In the genomic region with DNA sequence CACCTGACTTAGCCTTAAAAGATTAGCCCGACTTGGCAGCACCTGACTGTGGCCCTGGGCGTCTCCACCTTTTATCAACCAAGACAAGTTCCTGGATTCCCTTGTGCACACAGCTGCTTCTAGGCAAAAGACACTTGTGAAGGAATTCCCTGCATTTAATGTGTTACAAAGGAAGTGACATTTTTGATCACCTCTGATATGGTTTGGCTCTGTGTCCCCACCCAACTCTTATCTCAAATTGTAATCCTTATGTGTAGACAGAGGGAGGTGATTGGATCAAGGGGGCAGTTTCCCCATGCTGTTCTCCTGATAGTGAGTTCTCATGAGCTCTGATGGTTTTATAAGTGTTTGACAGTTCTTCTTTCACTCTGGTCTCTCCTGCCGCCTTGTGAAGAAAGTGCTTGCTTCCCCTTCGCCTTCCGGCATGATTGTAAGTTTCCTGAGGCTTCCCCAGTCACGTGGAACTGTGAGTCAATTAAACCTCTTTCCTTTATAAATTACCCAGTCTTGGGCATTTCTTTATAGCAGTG, we compare ENCODE assay signal across 1 cellular context.
TF ChIP-seq lines count a peak whose summit lies in the region.

No MANE protein-coding gene starts in this region.

TF ChIP-seq in K562, 482 proteins besides CTCF, POLR2A, EP300 and RAD21 (continued from another document and continues in another):
- TF ChIP-seq, protein P1, sequence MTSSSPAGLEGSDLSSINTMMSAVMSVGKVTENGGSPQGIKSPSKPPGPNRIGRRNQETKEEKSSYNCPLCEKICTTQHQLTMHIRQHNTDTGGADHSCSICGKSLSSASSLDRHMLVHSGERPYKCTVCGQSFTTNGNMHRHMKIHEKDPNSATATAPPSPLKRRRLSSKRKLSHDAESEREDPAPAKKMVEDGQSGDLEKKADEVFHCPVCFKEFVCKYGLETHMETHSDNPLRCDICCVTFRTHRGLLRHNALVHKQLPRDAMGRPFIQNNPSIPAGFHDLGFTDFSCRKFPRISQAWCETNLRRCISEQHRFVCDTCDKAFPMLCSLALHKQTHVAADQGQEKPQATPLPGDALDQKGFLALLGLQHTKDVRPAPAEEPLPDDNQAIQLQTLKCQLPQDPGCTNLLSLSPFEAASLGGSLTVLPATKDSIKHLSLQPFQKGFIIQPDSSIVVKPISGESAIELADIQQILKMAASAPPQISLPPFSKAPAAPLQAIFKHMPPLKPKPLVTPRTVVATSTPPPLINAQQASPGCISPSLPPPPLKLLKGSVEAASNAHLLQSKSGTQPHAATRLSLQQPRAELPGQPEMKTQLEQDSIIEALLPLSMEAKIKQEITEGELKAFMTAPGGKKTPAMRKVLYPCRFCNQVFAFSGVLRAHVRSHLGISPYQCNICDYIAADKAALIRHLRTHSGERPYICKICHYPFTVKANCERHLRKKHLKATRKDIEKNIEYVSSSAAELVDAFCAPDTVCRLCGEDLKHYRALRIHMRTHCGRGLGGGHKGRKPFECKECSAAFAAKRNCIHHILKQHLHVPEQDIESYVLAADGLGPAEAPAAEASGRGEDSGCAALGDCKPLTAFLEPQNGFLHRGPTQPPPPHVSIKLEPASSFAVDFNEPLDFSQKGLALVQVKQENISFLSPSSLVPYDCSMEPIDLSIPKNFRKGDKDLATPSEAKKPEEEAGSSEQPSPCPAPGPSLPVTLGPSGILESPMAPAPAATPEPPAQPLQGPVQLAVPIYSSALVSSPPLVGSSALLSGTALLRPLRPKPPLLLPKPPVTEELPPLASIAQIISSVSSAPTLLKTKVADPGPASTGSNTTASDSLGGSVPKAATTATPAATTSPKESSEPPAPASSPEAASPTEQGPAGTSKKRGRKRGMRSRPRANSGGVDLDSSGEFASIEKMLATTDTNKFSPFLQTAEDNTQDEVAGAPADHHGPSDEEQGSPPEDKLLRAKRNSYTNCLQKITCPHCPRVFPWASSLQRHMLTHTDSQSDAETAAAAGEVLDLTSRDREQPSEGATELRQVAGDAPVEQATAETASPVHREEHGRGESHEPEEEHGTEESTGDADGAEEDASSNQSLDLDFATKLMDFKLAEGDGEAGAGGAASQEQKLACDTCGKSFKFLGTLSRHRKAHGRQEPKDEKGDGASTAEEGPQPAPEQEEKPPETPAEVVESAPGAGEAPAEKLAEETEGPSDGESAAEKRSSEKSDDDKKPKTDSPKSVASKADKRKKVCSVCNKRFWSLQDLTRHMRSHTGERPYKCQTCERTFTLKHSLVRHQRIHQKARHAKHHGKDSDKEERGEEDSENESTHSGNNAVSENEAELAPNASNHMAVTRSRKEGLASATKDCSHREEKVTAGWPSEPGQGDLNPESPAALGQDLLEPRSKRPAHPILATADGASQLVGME (CRISPR knock-in tag; IDR thresholded peaks at IDR 0.05) = peak; percentile 12; the same call in 1 of the 2 replicates
- TF ChIP-seq, protein P2, sequence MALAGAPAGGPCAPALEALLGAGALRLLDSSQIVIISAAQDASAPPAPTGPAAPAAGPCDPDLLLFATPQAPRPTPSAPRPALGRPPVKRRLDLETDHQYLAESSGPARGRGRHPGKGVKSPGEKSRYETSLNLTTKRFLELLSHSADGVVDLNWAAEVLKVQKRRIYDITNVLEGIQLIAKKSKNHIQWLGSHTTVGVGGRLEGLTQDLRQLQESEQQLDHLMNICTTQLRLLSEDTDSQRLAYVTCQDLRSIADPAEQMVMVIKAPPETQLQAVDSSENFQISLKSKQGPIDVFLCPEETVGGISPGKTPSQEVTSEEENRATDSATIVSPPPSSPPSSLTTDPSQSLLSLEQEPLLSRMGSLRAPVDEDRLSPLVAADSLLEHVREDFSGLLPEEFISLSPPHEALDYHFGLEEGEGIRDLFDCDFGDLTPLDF (CRISPR knock-in tag; IDR thresholded peaks at IDR 0.05) = no peak
- TF ChIP-seq CBX3 (IDR thresholded peaks at IDR 0.05; ENCODE audit: borderline replicate concordance in 1 of 2, low read length in 2 of 2) (no peak), BCL6 (CRISPR knock-in tag; IDR thresholded peaks at IDR 0.05) (peak; percentile 38), MTA3 (IDR thresholded peaks at IDR 0.05; ENCODE audit: borderline replicate concordance) (no peak; the same call in 1 of the 2 replicates), MAFK (IDR thresholded peaks at IDR 0.05; ENCODE audit: low read length) (no peak), RBM15 (IDR thresholded peaks at IDR 0.05; ENCODE audit: insufficient read depth, low read length) (no peak), GTF2A2 (tag; IDR thresholded peaks at IDR 0.05) (no peak), ZNF3 (CRISPR knock-in tag; IDR thresholded peaks at IDR 0.05) (no peak), ARNT (IDR thresholded peaks at IDR 0.05) (peak in 1 of 2 experiments; percentile 35; a peak in 1 of 4 replicates), KDM2B (CRISPR knock-in tag; IDR thresholded peaks at IDR 0.05) (no peak), SRF (CRISPR knock-in tag; IDR thresholded peaks at IDR 0.05) (0 out of 4 replicates have a peak, but pooled peaks of 1 of the 2 experiments have one; percentile 24), ZZZ3 (IDR thresholded peaks at IDR 0.05) (no peak), MTF1 (CRISPR knock-in tag; IDR thresholded peaks at IDR 0.05; ENCODE audit: borderline replicate concordance) (no peak), RB1 (IDR thresholded peaks at IDR 0.05; ENCODE audit: low read depth) (peak; percentile 40; the same call in 1 of the 2 replicates), SIRT6 (IDR thresholded peaks at IDR 0.05; ENCODE audit: low read depth, low read length) (no peak), ZFP1 (CRISPR knock-in tag; IDR thresholded peaks at IDR 0.05) (no peak), ZNF143 (CRISPR knock-in tag; IDR thresholded peaks at IDR 0.05) (no peak), CSDE1 (IDR thresholded peaks at IDR 0.05) (no peak), ZSCAN32 (CRISPR knock-in tag; IDR thresholded peaks at IDR 0.05) (no peak), HNRNPUL1 (IDR thresholded peaks at IDR 0.05; ENCODE audit: low read length) (no peak), CBX1 (IDR thresholded peaks at IDR 0.05; ENCODE audit: low read depth) (no peak), MCM2 (IDR thresholded peaks at IDR 0.05; ENCODE audit: low read depth) (no peak), ZNF124 (CRISPR knock-in tag; IDR thresholded peaks at IDR 0.05) (no peak), MYNN (IDR thresholded peaks at IDR 0.05) (no peak), MYNN (CRISPR knock-in tag; IDR thresholded peaks at IDR 0.05) (no peak), CHCHD3 (CRISPR knock-in tag; IDR thresholded peaks at IDR 0.05) (no peak), HDAC2 (IDR thresholded peaks at IDR 0.05) (no peak; the same call in none of the 2 replicates), CHD1 (IDR thresholded peaks at IDR 0.05; ENCODE audit: low read length) (no peak), CBX2 (IDR thresholded peaks at IDR 0.05; ENCODE audit: insufficient read depth, low read length, poor library complexity, severe bottlenecking) (no peak), NR2F6 (CRISPR knock-in tag; IDR thresholded peaks at IDR 0.05) (no peak), ZNF263 (CRISPR knock-in tag; IDR thresholded peaks at IDR 0.05; ENCODE audit: borderline replicate concordance) (no peak), MXI1 (IDR thresholded peaks at IDR 0.05; ENCODE audit: low read depth, low read length) (no peak), KAT8 (IDR thresholded peaks at IDR 0.05; ENCODE audit: low read depth) (no peak), KAT2B (IDR thresholded peaks at IDR 0.05; ENCODE audit: low read depth, low read length) (no peak)
- TF ChIP-seq, protein P3, sequence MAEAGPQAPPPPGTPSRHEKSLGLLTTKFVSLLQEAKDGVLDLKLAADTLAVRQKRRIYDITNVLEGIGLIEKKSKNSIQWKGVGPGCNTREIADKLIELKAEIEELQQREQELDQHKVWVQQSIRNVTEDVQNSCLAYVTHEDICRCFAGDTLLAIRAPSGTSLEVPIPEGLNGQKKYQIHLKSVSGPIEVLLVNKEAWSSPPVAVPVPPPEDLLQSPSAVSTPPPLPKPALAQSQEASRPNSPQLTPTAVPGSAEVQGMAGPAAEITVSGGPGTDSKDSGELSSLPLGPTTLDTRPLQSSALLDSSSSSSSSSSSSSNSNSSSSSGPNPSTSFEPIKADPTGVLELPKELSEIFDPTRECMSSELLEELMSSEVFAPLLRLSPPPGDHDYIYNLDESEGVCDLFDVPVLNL (CRISPR knock-in tag; IDR thresholded peaks at IDR 0.05; ENCODE audit: low read depth) = no peak
- TF ChIP-seq, protein P4, sequence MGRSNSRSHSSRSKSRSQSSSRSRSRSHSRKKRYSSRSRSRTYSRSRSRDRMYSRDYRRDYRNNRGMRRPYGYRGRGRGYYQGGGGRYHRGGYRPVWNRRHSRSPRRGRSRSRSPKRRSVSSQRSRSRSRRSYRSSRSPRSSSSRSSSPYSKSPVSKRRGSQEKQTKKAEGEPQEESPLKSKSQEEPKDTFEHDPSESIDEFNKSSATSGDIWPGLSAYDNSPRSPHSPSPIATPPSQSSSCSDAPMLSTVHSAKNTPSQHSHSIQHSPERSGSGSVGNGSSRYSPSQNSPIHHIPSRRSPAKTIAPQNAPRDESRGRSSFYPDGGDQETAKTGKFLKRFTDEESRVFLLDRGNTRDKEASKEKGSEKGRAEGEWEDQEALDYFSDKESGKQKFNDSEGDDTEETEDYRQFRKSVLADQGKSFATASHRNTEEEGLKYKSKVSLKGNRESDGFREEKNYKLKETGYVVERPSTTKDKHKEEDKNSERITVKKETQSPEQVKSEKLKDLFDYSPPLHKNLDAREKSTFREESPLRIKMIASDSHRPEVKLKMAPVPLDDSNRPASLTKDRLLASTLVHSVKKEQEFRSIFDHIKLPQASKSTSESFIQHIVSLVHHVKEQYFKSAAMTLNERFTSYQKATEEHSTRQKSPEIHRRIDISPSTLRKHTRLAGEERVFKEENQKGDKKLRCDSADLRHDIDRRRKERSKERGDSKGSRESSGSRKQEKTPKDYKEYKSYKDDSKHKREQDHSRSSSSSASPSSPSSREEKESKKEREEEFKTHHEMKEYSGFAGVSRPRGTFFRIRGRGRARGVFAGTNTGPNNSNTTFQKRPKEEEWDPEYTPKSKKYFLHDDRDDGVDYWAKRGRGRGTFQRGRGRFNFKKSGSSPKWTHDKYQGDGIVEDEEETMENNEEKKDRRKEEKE (IDR thresholded peaks at IDR 0.05; ENCODE audit: borderline replicate concordance in 1 of 2, control insufficient read depth in 1 of 2, low read depth in 2 of 2, low read length in 1 of 2) = no peak
- TF ChIP-seq, protein P5, sequence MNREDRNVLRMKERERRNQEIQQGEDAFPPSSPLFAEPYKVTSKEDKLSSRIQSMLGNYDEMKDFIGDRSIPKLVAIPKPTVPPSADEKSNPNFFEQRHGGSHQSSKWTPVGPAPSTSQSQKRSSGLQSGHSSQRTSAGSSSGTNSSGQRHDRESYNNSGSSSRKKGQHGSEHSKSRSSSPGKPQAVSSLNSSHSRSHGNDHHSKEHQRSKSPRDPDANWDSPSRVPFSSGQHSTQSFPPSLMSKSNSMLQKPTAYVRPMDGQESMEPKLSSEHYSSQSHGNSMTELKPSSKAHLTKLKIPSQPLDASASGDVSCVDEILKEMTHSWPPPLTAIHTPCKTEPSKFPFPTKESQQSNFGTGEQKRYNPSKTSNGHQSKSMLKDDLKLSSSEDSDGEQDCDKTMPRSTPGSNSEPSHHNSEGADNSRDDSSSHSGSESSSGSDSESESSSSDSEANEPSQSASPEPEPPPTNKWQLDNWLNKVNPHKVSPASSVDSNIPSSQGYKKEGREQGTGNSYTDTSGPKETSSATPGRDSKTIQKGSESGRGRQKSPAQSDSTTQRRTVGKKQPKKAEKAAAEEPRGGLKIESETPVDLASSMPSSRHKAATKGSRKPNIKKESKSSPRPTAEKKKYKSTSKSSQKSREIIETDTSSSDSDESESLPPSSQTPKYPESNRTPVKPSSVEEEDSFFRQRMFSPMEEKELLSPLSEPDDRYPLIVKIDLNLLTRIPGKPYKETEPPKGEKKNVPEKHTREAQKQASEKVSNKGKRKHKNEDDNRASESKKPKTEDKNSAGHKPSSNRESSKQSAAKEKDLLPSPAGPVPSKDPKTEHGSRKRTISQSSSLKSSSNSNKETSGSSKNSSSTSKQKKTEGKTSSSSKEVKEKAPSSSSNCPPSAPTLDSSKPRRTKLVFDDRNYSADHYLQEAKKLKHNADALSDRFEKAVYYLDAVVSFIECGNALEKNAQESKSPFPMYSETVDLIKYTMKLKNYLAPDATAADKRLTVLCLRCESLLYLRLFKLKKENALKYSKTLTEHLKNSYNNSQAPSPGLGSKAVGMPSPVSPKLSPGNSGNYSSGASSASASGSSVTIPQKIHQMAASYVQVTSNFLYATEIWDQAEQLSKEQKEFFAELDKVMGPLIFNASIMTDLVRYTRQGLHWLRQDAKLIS (CRISPR knock-in tag; IDR thresholded peaks at IDR 0.05) = no peak
- TF ChIP-seq, protein P6, sequence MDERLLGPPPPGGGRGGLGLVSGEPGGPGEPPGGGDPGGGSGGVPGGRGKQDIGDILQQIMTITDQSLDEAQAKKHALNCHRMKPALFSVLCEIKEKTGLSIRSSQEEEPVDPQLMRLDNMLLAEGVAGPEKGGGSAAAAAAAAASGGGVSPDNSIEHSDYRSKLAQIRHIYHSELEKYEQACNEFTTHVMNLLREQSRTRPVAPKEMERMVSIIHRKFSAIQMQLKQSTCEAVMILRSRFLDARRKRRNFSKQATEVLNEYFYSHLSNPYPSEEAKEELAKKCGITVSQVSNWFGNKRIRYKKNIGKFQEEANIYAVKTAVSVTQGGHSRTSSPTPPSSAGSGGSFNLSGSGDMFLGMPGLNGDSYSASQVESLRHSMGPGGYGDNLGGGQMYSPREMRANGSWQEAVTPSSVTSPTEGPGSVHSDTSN (CRISPR knock-in tag; IDR thresholded peaks at IDR 0.05; ENCODE audit: low read depth) = no peak
- TF ChIP-seq, protein P6 (tag; conservative IDR thresholded peaks at IDR 0.05; ENCODE audit: low read depth) = peak; percentile 63
- TF ChIP-seq, protein P7, sequence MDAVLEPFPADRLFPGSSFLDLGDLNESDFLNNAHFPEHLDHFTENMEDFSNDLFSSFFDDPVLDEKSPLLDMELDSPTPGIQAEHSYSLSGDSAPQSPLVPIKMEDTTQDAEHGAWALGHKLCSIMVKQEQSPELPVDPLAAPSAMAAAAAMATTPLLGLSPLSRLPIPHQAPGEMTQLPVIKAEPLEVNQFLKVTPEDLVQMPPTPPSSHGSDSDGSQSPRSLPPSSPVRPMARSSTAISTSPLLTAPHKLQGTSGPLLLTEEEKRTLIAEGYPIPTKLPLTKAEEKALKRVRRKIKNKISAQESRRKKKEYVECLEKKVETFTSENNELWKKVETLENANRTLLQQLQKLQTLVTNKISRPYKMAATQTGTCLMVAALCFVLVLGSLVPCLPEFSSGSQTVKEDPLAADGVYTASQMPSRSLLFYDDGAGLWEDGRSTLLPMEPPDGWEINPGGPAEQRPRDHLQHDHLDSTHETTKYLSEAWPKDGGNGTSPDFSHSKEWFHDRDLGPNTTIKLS (IDR thresholded peaks at IDR 0.05; ENCODE audit: borderline replicate concordance, low read depth) = no peak
- TF ChIP-seq, protein P8, sequence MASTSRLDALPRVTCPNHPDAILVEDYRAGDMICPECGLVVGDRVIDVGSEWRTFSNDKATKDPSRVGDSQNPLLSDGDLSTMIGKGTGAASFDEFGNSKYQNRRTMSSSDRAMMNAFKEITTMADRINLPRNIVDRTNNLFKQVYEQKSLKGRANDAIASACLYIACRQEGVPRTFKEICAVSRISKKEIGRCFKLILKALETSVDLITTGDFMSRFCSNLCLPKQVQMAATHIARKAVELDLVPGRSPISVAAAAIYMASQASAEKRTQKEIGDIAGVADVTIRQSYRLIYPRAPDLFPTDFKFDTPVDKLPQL (IDR thresholded peaks at IDR 0.05; ENCODE audit: extremely low read depth, insufficient read length) = no peak
